ENCODE assay signal across 8 cellular contexts in genomic region chr6:148051-148984, GRCh38.
DNase-seq lines count a peak whose midpoint lies in the region; ATAC-seq and TF ChIP-seq lines count a peak whose summit lies in the region.
"Not testable (repeated sequence)": the region's sequence is repeated elsewhere in the genome, so short reads cannot be mapped to it uniquely, and the experiment has no call there.

No MANE protein-coding gene starts in this region.

- not testable (repeated sequence) for H3K36me3 ChIP-seq in HEK293 (ENCODE audit: control insufficient read depth in 2 of 2, insufficient read depth in 1 of 2, low read length in 2 of 2); fibroblast of lung (ENCODE audit: control insufficient read depth, insufficient read depth, low read length); neutrophil; thoracic aorta

- not testable (repeated sequence) for H3K36me3 Mint-ChIP-seq in activated T-cell treated with anti-CD3 and anti-CD28 coated beads, Interleukin-2, amount 50 U/mL, for 24 hours (ENCODE audit: low read depth)

- in situ Hi-C loops in GM13977 (cut with MboI; ENCODE audit: low pct_unique_long_range_greater_than_20kb, low sequenced_read_pairs, unreplicated experiment) = not testable (repeated sequence)

- not testable (repeated sequence) for H3K27ac ChIP-seq in HEK293 (ENCODE audit: extremely low read depth, low read depth, low read length); fibroblast of lung (ENCODE audit: insufficient read depth, low read length); neutrophil; thoracic aorta

- not testable (repeated sequence) for H3K27me3 ChIP-seq in fibroblast of lung (ENCODE audit: control insufficient read depth, insufficient read depth, low read length); thoracic aorta (replicated peaks; ENCODE audit: insufficient read depth)
- H3K27me3 ChIP-seq in neutrophil = peaks cover 25% of the 10 kb centered on the region

- not testable (repeated sequence) for ATAC-seq in thoracic aorta (ENCODE audit: insufficient number of reproducible peaks, low FRiP score, low read depth)

- not testable (repeated sequence) for H3K79me2 ChIP-seq in fibroblast of lung (ENCODE audit: control insufficient read depth, insufficient read depth, low read length)

- not testable (repeated sequence) for H3K27ac Mint-ChIP-seq in activated T-cell treated with anti-CD3 and anti-CD28 coated beads, Interleukin-2, amount 50 U/mL, for 24 hours

- H3K9me3 ChIP-seq in HEK293 (ENCODE audit: control insufficient read depth, insufficient read depth, low read depth, low read length); fibroblast of lung (ENCODE audit: control insufficient read depth, insufficient read depth, low read depth, low read length); neutrophil; thoracic aorta: not testable (repeated sequence)

- POLR2A ChIA-PET in HEK293 (lab: Yijun Ruan, JAX) = not testable (repeated sequence)

- peaks cover 24% of the 10 kb centered on the region for H3K27me3 Mint-ChIP-seq in activated T-cell treated with anti-CD3 and anti-CD28 coated beads, Interleukin-2, amount 50 U/mL, for 24 hours

- H3K4me3 Mint-ChIP-seq in activated T-cell treated with anti-CD3 and anti-CD28 coated beads, Interleukin-2, amount 50 U/mL, for 24 hours = not testable (repeated sequence)

- not testable (repeated sequence) for H3K4me2 ChIP-seq in fibroblast of lung (ENCODE audit: extremely low read depth, insufficient read depth, low read length)

- not testable (repeated sequence) for H3K4me1 ChIP-seq in HEK293 (ENCODE audit: control insufficient read depth, insufficient read depth, low read length); fibroblast of lung (ENCODE audit: control insufficient read depth, extremely low read depth, insufficient read depth, low read length); neutrophil (ENCODE audit: control insufficient read depth in 1 of 2, insufficient read depth in 1 of 2, low read depth in 1 of 2, low read length in 1 of 2); thoracic aorta (ENCODE audit: control insufficient read depth in 1 of 2, low read depth in 2 of 2)

- H3K9ac ChIP-seq in fibroblast of lung (ENCODE audit: insufficient read depth, low read length) = not testable (repeated sequence)

- not testable (repeated sequence) for H4K20me1 ChIP-seq in fibroblast of lung (ENCODE audit: control insufficient read depth, extremely low read depth, insufficient read depth, low read length)

- H3K4me3 ChIP-seq in HEK293 (ENCODE audit: low read depth, low read length); Jurkat, Clone E6-1 (ENCODE audit: low read length); fibroblast of lung (replicated peaks in 1 of 4; ENCODE audit: control extremely low read depth in 1 of 4, insufficient read depth in 1 of 4, low read depth in 3 of 4, low read length in 4 of 4); neutrophil (ENCODE audit: low read depth in 1 of 2, low read length in 1 of 2); thoracic aorta: not testable (repeated sequence)

- DNase-seq in GM13977 (ENCODE audit: low spot score); thoracic aorta (ENCODE audit: low spot score): not testable (repeated sequence)
- DNase-seq in Jurkat, Clone E6-1 (ENCODE audit: low read depth, low spot score) = peak; percentile 46
- DNase-seq in SK-N-DZ (ENCODE audit: low spot score) (peak; percentile 57), fibroblast of lung (ENCODE audit: low read depth in 2 of 2) (peak in 1 of 2 donors; percentile 5)
- DNase-seq in activated T-cell treated with anti-CD3 and anti-CD28 coated beads, Interleukin-2, amount 50 U/mL, for 24 hours = peak; percentile 79

- H3K4me1 Mint-ChIP-seq in activated T-cell treated with anti-CD3 and anti-CD28 coated beads, Interleukin-2, amount 50 U/mL, for 24 hours (ENCODE audit: low read depth) = peaks cover 11% of the 10 kb centered on the region

- H3K9me3 Mint-ChIP-seq in activated T-cell treated with anti-CD3 and anti-CD28 coated beads, Interleukin-2, amount 50 U/mL, for 24 hours = not testable (repeated sequence)

- TF ChIP-seq CTCF in GM13977 (IDR thresholded peaks at IDR 0.05; ENCODE audit: extremely low read depth, insufficient read depth, missing control alignments) (peak; percentile 78), HEK293 (tag by site-specific recombination; IDR thresholded peaks at IDR 0.05) (peak; percentile 62), fibroblast of lung (conservative IDR thresholded peaks at IDR 0.05 in 1 of 2, IDR thresholded peaks at IDR 0.05 in 1 of 2; ENCODE audit: low read depth in 1 of 2, low read length in 2 of 2) (peak; percentile 11 to 18), neutrophil (IDR thresholded peaks at IDR 0.05) (peak; percentile 21), thoracic aorta (IDR thresholded peaks at IDR 0.05) (peak; percentile 22)

- H2AFZ ChIP-seq in fibroblast of lung (ENCODE audit: low read length) = not testable (repeated sequence)

- CTCF ChIA-PET in HEK293 (lab: Yijun Ruan, JAX) = interaction anchor here (0.6 to 2.7 kb wide), 5 partner anchors 20 to 389 kb away, joined by 3 to 7 read pairs (median 4); no protein-coding TSS in a partner anchor

TF ChIP-seq in HEK293, 187 proteins besides CTCF, POLR2A, EP300 and RAD21:
- TF ChIP-seq ZNF654 (tag by site-specific recombination; IDR thresholded peaks at IDR 0.05; ENCODE audit: low read depth) (peak; percentile 11; the same call in 1 of the 2 replicates), ZNF2 (tag by site-specific recombination; IDR thresholded peaks at IDR 0.05) (peak; percentile 45; the same call in 1 of the 2 replicates), SCRT2 (tag by site-specific recombination; IDR thresholded peaks at IDR 0.05) (peak; percentile 71), ZBTB10 (tag by site-specific recombination; IDR thresholded peaks at IDR 0.05) (0 out of 2 replicates have a peak, but pooled peaks have one; percentile 18), ZNF24 (tag by site-specific recombination; IDR thresholded peaks at IDR 0.05) (0 out of 2 replicates have a peak, but pooled peaks have one; percentile 50), SETDB1 (IDR thresholded peaks at IDR 0.05; ENCODE audit: insufficient read length, low read length) (peak; percentile 57), ZNF639 (tag by site-specific recombination; IDR thresholded peaks at IDR 0.05) (0 out of 2 replicates have a peak, but pooled peaks have one; percentile 37), SP7 (tag by site-specific recombination; IDR thresholded peaks at IDR 0.05) (0 out of 2 replicates have a peak, but pooled peaks have one; percentile 22), ZNF785 (tag by site-specific recombination; IDR thresholded peaks at IDR 0.05) (peak; percentile 30; the same call in 1 of the 2 replicates), ZNF701 (tag by site-specific recombination; IDR thresholded peaks at IDR 0.05) (0 out of 2 replicates have a peak, but pooled peaks have one; percentile 26)

Comparison
In these comparisons a context has a peak if more than half of its experiments do, and no peak if none do; other contexts are left out.
1. CTCF ChIP-seq: peak in every context shown above with its lines; median percentile 78 in GM13977; 62 in HEK293; 22 in thoracic aorta; 21 in neutrophil; 14 in fibroblast of lung.